8 cellular contexts compared by ENCODE assay signal in genomic region chr12:80837342-80837978, GRCh38.
DNase-seq lines count a peak whose midpoint lies in the region; ATAC-seq and TF ChIP-seq lines count a peak whose summit lies in the region.

No MANE protein-coding gene starts in this region.

- H3K4me3 Mint-ChIP-seq in endothelial cell (ENCODE audit: unreplicated experiment) (no peak overlapping the region), nephron progenitor cell (no peak overlapping the region)
- no peak overlapping the region for H3K4me3 Mint-ChIP-seq in activated CD8-positive, alpha-beta T cell treated with anti-CD3 and anti-CD28 coated beads, Interleukin-2, amount 10 ng/mL, durations not matched to agents 7 days and 5 days

- H3K4me1 Mint-ChIP-seq in endothelial cell (ENCODE audit: unreplicated experiment), result peaks cover 3% of the 10 kb centered on the region
- H3K4me1 Mint-ChIP-seq in nephron progenitor cell, result peaks cover 9% of the 10 kb centered on the region
- no peaks in the 10 kb centered on the region for H3K4me1 Mint-ChIP-seq in activated CD8-positive, alpha-beta T cell treated with anti-CD3 and anti-CD28 coated beads, Interleukin-2, amount 10 ng/mL, durations not matched to agents 7 days and 5 days (ENCODE audit: low read depth)

- H3K27me3 Mint-ChIP-seq in endothelial cell (ENCODE audit: unreplicated experiment) (peaks cover 2% of the 10 kb centered on the region), nephron progenitor cell (ENCODE audit: low read depth, poor library complexity) (peaks cover 6% of the 10 kb centered on the region)
- H3K27me3 Mint-ChIP-seq in activated CD8-positive, alpha-beta T cell treated with anti-CD3 and anti-CD28 coated beads, Interleukin-2, amount 10 ng/mL, durations not matched to agents 7 days and 5 days (ENCODE audit: low read depth), result no peaks in the 10 kb centered on the region

- DNase-seq in ACHN, result peak; percentile 60
- DNase-seq in NCI-H82 (lab: John Stamatoyannopoulos, UW), result peak; percentile 74
- DNase-seq in endothelial cell (ENCODE audit: low spot score), result peak; percentile 28
- DNase-seq in nephron progenitor cell, result peak; percentile 34
- DNase-seq in epidermal melanocyte (ENCODE audit: insufficient read length, low spot score), result no peak
- DNase-seq in activated CD8-positive, alpha-beta T cell treated with anti-CD3 and anti-CD28 coated beads, Interleukin-2, amount 10 ng/mL, durations not matched to agents 7 days and 5 days, result no peak

- in situ Hi-C loops in ACHN (cut with HindIII; ENCODE audit: low pct_ligation_motif_present, low pct_unique_long_range_greater_than_20kb, low sequenced_read_pairs), result no loop called here

- H3K36me3 Mint-ChIP-seq in endothelial cell (ENCODE audit: low read depth, unreplicated experiment) (no peaks in the 10 kb centered on the region), nephron progenitor cell (ENCODE audit: low read depth) (no peaks in the 10 kb centered on the region)
- H3K36me3 Mint-ChIP-seq in activated CD8-positive, alpha-beta T cell treated with anti-CD3 and anti-CD28 coated beads, Interleukin-2, amount 10 ng/mL, durations not matched to agents 7 days and 5 days (ENCODE audit: low read depth), result no peaks in the 10 kb centered on the region

- TF ChIP-seq CTCF in endothelial cell (IDR thresholded peaks at IDR 0.05; ENCODE audit: unreplicated experiment) (peak; percentile 49), nephron progenitor cell (IDR thresholded peaks at IDR 0.05) (peak; percentile 64)

- H3K27ac Mint-ChIP-seq in endothelial cell (ENCODE audit: unreplicated experiment) (peak overlapping the region; percentile 67), nephron progenitor cell (no peak overlapping the region)
- no peak overlapping the region for H3K27ac Mint-ChIP-seq in activated CD8-positive, alpha-beta T cell treated with anti-CD3 and anti-CD28 coated beads, Interleukin-2, amount 10 ng/mL, durations not matched to agents 7 days and 5 days

- ATAC-seq in GM18867 (IDR thresholded peaks at IDR 0.05; ENCODE audit: unreplicated experiment) (peak; percentile 60), HG03457 (IDR thresholded peaks at IDR 0.05; ENCODE audit: unreplicated experiment) (peak; percentile 71)
- ATAC-seq in activated CD8-positive, alpha-beta T cell treated with anti-CD3 and anti-CD28 coated beads, Interleukin-2, amount 10 ng/mL, durations not matched to agents 7 days and 5 days, result no peak

- CTCF ChIA-PET in activated CD8-positive, alpha-beta T cell treated with anti-CD3 and anti-CD28 coated beads, Interleukin-2, amount 10 ng/mL, durations not matched to agents 7 days and 5 days (lab: Charles Lee), result no interaction called here

- POLR2A ChIA-PET in activated CD8-positive, alpha-beta T cell treated with anti-CD3 and anti-CD28 coated beads, Interleukin-2, amount 10 ng/mL, durations not matched to agents 7 days and 5 days (lab: Charles Lee), result no interaction called here

- H3K9me3 Mint-ChIP-seq in endothelial cell (ENCODE audit: unreplicated experiment), result no peaks in the 10 kb centered on the region
- H3K9me3 Mint-ChIP-seq in nephron progenitor cell, result no peaks in the 10 kb centered on the region
- H3K9me3 Mint-ChIP-seq in activated CD8-positive, alpha-beta T cell treated with anti-CD3 and anti-CD28 coated beads, Interleukin-2, amount 10 ng/mL, durations not matched to agents 7 days and 5 days (ENCODE audit: insufficient read depth), result no peaks in the 10 kb centered on the region

Comparison
In these comparisons a context has a peak if more than half of its experiments do, and no peak if none do; other contexts are left out.
1. DNase-seq: peak in ACHN (single experiment), NCI-H82 (single experiment), endothelial cell (single experiment) and nephron progenitor cell (single experiment); none in epidermal melanocyte (single experiment) and activated CD8-positive, alpha-beta T cell treated with anti-CD3 and anti-CD28 coated beads, Interleukin-2, amount 10 ng/mL, durations not matched to agents 7 days and 5 days (single experiment).